In the genomic region with DNA sequence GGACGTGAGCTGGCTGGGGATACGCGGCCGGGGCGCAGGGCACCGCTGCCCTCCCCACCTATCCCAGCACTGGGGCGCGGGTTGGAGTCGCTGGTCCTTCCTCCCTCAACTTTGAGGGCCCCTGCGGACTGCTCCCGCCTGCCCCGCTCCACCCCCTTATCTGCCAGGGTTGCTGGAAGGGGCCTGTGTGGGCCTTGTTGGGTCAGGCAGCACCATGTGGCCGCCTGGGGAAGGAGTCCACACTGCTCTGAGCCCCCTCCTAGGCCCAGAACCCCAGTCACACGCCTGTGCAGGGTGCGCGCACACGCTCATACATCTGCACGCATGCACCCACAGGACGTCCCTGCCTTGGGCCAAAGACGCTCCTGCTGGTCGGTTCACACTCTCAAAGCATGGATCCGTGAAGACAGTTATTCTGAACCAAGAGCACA, we compare ENCODE assay signal across 9 cellular contexts. TPM values are rescaled to one million over a fixed set of nuclear protein-coding genes. Genes with fewer than 3 reads are reported as not detected.
A peak's percentile ranks its signal among the peaks of the same experiment; 100 is the strongest.
DNase-seq lines count a peak whose midpoint lies in the region; TF ChIP-seq lines count a peak whose summit lies in the region.
"Had no signal": no experiment of that assay in that cellular context is flagged by ENCODE, and none has a peak within 500 bp of the region (broad histone marks: within the 10 kb centered on the region; RNA-seq: fewer than 3 reads in every experiment).

No MANE protein-coding gene starts in this region.

- peaks cover 40% of the 10 kb centered on the region for H4K20me1 ChIP-seq in neural progenitor cell (ENCODE audit: low read depth)

- TF ChIP-seq CTCF in AG09309 (IDR thresholded peaks at IDR 0.05; ENCODE audit: control insufficient read depth, insufficient read depth, low read depth, low read length, missing control alignments) (no peak), epithelial cell of esophagus (IDR thresholded peaks at IDR 0.05; ENCODE audit: insufficient read depth, low read depth, low read length, missing control alignments) (no peak), neural progenitor cell (IDR thresholded peaks at IDR 0.05) (no peak)

- H3K9me3 ChIP-seq in NT2/D1 (ENCODE audit: insufficient read depth, low read length), result no peaks in the 10 kb centered on the region
- no peaks in the 10 kb centered on the region for H3K9me3 ChIP-seq in neural progenitor cell (ENCODE audit: low read depth)

- H3K4me1 Mint-ChIP-seq in neural progenitor cell, result peaks cover 55% of the 10 kb centered on the region

- H3K36me3 Mint-ChIP-seq in neural progenitor cell, result peaks cover 1% of the 10 kb centered on the region

- no peaks in the 10 kb centered on the region for H3K9me3 Mint-ChIP-seq in neural progenitor cell

- DNase-seq in AG09309 (ENCODE audit: low read depth) (no peak), NT2/D1 (ENCODE audit: low read depth, low spot score) (no peak), epithelial cell of esophagus (ENCODE audit: low read depth) (no peak), neural progenitor cell (ENCODE audit: low spot score) (peak; percentile 37), activated gamma-delta T cell treated with Interleukin-2 at 50 U/mL for 16 hours (no peak), NCI-H2107 treated with DMSO at 0.1 percent for 48 hours (lab: John Stamatoyannopoulos, UW; ENCODE audit: unreplicated experiment) (no peak), SHP77 treated with DMSO at 0.1 percent for 48 hours (lab: John Stamatoyannopoulos, UW) (no peak), NOMO-1 (lab: John Stamatoyannopoulos, UW; ENCODE audit: unreplicated experiment in 2 of 2) (no peak)

- no peak overlapping the region for H3K27ac ChIP-seq in neural progenitor cell

- H3F3A ChIP-seq in neural progenitor cell (ENCODE audit: low read depth), result peaks cover 18% of the 10 kb centered on the region

- peaks cover 29% of the 10 kb centered on the region for H3K4me1 ChIP-seq in NT2/D1 (ENCODE audit: insufficient read depth, insufficient read length)
- peaks cover 40% of the 10 kb centered on the region for H3K4me1 ChIP-seq in neural progenitor cell

- H2AFZ ChIP-seq in neural progenitor cell (replicated peaks), result peak overlapping the region; percentile 73

- peak overlapping the region; percentile 94 for H3K4me2 ChIP-seq in neural progenitor cell

- H3K4me3 ChIP-seq in AG09309 (ENCODE audit: control insufficient read depth, low read depth, low read length), result peak overlapping the region; percentile 63
- H3K4me3 ChIP-seq in NT2/D1 (ENCODE audit: insufficient read length, low read depth), result peak overlapping the region; percentile 69
- H3K4me3 ChIP-seq in epithelial cell of esophagus (ENCODE audit: low read length), result peak overlapping the region; percentile 25
- H3K4me3 ChIP-seq in neural progenitor cell, result peak overlapping the region; percentile 66
- H3K4me3 ChIP-seq: K562 had no signal

- H3K27me3 ChIP-seq in NT2/D1 (ENCODE audit: insufficient read depth, insufficient read length) (peaks cover 29% of the 10 kb centered on the region), neural progenitor cell (peaks cover 21% of the 10 kb centered on the region)

- H3K4me3 Mint-ChIP-seq in neural progenitor cell, result peak overlapping the region; percentile 89

- peak overlapping the region; percentile 51 for H3K27ac Mint-ChIP-seq in neural progenitor cell

- peaks cover 20% of the 10 kb centered on the region for H3K27me3 Mint-ChIP-seq in neural progenitor cell (ENCODE audit: insufficient read depth, low read depth)

- peaks cover 39% of the 10 kb centered on the region for H3K79me2 ChIP-seq in neural progenitor cell (ENCODE audit: low read depth)

- H3K9ac ChIP-seq in NT2/D1 (ENCODE audit: insufficient read length, low read depth) (peak overlapping the region; percentile 68), neural progenitor cell (no peak overlapping the region)

- H3K36me3 ChIP-seq in NT2/D1 (ENCODE audit: insufficient read depth, insufficient read length, low read length), result peaks cover 7% of the 10 kb centered on the region
- no peaks in the 10 kb centered on the region for H3K36me3 ChIP-seq in neural progenitor cell

RNA-seq across cellular contexts. Expression of gene TUB, which starts 0.6 kb away (rescaled TPM):
- total RNA-seq in neural progenitor cell (ENCODE audit: low replicate concordance), result 28.7 and 41.3 TPM in 2 replicates
- total RNA-seq: K562 had no signal
